Comparison of ENCODE assay signal across 1 cellular context in the genomic region with DNA sequence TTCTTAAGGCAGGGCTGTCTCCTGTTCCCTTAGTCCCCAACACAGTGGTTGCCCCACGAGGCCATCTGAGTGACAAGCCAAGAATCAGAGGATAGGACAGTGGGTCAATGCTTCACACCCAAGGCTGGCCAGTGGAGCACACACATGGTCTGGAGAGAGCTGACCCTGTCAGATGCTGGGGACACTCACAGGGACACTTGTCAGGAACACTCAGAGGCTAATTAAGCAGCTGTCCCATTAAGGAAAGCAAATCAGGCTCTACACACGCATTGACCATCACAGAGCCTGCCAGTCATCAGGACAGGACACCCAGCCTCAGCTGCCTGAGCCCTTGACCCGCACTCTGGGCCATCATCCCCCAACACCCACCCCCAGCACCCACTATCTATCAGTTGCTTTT.
TF ChIP-seq lines count a peak whose summit lies in the region.

No MANE protein-coding gene starts in this region.

TF ChIP-seq in GM23338, 12 proteins besides CTCF, POLR2A, EP300 and RAD21 (continued from another document):
- TF ChIP-seq, protein P1, sequence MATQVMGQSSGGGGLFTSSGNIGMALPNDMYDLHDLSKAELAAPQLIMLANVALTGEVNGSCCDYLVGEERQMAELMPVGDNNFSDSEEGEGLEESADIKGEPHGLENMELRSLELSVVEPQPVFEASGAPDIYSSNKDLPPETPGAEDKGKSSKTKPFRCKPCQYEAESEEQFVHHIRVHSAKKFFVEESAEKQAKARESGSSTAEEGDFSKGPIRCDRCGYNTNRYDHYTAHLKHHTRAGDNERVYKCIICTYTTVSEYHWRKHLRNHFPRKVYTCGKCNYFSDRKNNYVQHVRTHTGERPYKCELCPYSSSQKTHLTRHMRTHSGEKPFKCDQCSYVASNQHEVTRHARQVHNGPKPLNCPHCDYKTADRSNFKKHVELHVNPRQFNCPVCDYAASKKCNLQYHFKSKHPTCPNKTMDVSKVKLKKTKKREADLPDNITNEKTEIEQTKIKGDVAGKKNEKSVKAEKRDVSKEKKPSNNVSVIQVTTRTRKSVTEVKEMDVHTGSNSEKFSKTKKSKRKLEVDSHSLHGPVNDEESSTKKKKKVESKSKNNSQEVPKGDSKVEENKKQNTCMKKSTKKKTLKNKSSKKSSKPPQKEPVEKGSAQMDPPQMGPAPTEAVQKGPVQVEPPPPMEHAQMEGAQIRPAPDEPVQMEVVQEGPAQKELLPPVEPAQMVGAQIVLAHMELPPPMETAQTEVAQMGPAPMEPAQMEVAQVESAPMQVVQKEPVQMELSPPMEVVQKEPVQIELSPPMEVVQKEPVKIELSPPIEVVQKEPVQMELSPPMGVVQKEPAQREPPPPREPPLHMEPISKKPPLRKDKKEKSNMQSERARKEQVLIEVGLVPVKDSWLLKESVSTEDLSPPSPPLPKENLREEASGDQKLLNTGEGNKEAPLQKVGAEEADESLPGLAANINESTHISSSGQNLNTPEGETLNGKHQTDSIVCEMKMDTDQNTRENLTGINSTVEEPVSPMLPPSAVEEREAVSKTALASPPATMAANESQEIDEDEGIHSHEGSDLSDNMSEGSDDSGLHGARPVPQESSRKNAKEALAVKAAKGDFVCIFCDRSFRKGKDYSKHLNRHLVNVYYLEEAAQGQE (IDR thresholded peaks at IDR 0.05; ENCODE audit: unreplicated experiment), result no peak
- TF ChIP-seq, protein P2, sequence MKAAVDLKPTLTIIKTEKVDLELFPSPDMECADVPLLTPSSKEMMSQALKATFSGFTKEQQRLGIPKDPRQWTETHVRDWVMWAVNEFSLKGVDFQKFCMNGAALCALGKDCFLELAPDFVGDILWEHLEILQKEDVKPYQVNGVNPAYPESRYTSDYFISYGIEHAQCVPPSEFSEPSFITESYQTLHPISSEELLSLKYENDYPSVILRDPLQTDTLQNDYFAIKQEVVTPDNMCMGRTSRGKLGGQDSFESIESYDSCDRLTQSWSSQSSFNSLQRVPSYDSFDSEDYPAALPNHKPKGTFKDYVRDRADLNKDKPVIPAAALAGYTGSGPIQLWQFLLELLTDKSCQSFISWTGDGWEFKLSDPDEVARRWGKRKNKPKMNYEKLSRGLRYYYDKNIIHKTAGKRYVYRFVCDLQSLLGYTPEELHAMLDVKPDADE (IDR thresholded peaks at IDR 0.05), result no peak
- TF ChIP-seq JUNB (IDR thresholded peaks at IDR 0.05; ENCODE audit: unreplicated experiment), result no peak
